In genomic region chr4:73036123-73036522, GRCh38 we compare ENCODE assay signal across 18 cellular contexts. TPM values are rescaled to one million over a fixed set of nuclear protein-coding genes. Genes with fewer than 3 reads are reported as not detected.
DNase-seq lines count a peak whose midpoint lies in the region; ATAC-seq and TF ChIP-seq lines count a peak whose summit lies in the region.
"Had no signal": no experiment of that assay in that cellular context is flagged by ENCODE, and none has a peak within 500 bp of the region (broad histone marks: within the 10 kb centered on the region; RNA-seq: fewer than 3 reads in every experiment).

No MANE protein-coding gene starts in this region.

- no peaks in the 10 kb centered on the region for H3K4me1 ChIP-seq in gastroesophageal sphincter
- H3K4me1 ChIP-seq: Peyer's patch had no signal

- no peak overlapping the region for H3K4me3 ChIP-seq in gastroesophageal sphincter
- H3K4me3 ChIP-seq: Peyer's patch had no signal

- no peaks in the 10 kb centered on the region for H3K36me3 ChIP-seq in gastroesophageal sphincter
- H3K36me3 ChIP-seq: Peyer's patch had no signal

- ATAC-seq in activated naive CD4-positive, alpha-beta T cell treated with anti-CD3 and anti-CD28 coated beads, Interleukin-2, amount 50 U/mL, for 72 hours, result peak; percentile 22 to 57
- peak; percentile 48 for ATAC-seq in GM21526 (IDR thresholded peaks at IDR 0.05; ENCODE audit: low FRiP score, unreplicated experiment)
- peak; percentile 35 for ATAC-seq in HG03442 (IDR thresholded peaks at IDR 0.05; ENCODE audit: unreplicated experiment)
- no peak for ATAC-seq in omental fat pad (ENCODE audit: low FRiP score)
- no peak for ATAC-seq in gastroesophageal sphincter
- ATAC-seq: SK-N-SH treated with all-trans-retinoic acid at 6 μM for 48 hours had no signal

- H3K36me3 Mint-ChIP-seq in activated naive CD4-positive, alpha-beta T cell treated with anti-CD3 and anti-CD28 coated beads, Interleukin-2, amount 50 U/mL, for 72 hours, result peaks cover 12 to 17% of the 10 kb centered on the region in 2 donors

- TF ChIP-seq CTCF in omental fat pad (IDR thresholded peaks at IDR 0.05) (no peak), gastroesophageal sphincter (IDR thresholded peaks at IDR 0.05) (no peak)

- peaks cover 0 to 25% (median 0%) of the 10 kb centered on the region in 3 donors for H3K9me3 ChIP-seq in gastroesophageal sphincter

- TF ChIP-seq POLR2A in gastroesophageal sphincter (IDR thresholded peaks at IDR 0.05), result no peak

- H3K27me3 ChIP-seq in gastroesophageal sphincter, result no peaks in the 10 kb centered on the region
- H3K27me3 ChIP-seq: Peyer's patch had no signal

- no peak for TF ChIP-seq EP300 in gastroesophageal sphincter (IDR thresholded peaks at IDR 0.05)

- WGBS in gastroesophageal sphincter (ENCODE audit: low coverage in 1 of 2), 2 donors, result 53 to 88% methylated on average over 1 of the region's 1 CpG

- H3K27ac ChIP-seq in gastroesophageal sphincter, result no peak overlapping the region
- H3K27ac ChIP-seq: C4-2B, Peyer's patch had no signal

- peaks cover 3 to 20% of the 10 kb centered on the region in 2 donors for H3K9me3 Mint-ChIP-seq in activated naive CD4-positive, alpha-beta T cell treated with anti-CD3 and anti-CD28 coated beads, Interleukin-2, amount 50 U/mL, for 72 hours

- no peak for DNase-seq in activated naive CD4-positive, alpha-beta T cell treated with anti-CD3 and anti-CD28 coated beads, Interleukin-2, amount 50 U/mL, for 72 hours (ENCODE audit: low spot score in 2 of 2)
- DNase-seq in activated naive CD4-positive, alpha-beta T cell treated with anti-CD3 and anti-CD28 coated beads, Interleukin-2, amount 50 U/mL, for 16 hours, result no peak
- DNase-seq in retina (no peak), amygdala (lab: John Stamatoyannopoulos, UW) (no peak), omental fat pad (ENCODE audit: low spot score) (no peak)
- DNase-seq: HFFc6, KBM-7, NCI-H1092 treated with DMSO at 0.1 percent for 48 hours, NCI-H1694, NCI-H446 treated with DMSO at 0.1 percent for 48 hours, NCI-H748 treated with DMSO at 0.1 percent for 48 hours, Peyer's patch, SHP77 had no signal

- H3K27ac Mint-ChIP-seq in activated naive CD4-positive, alpha-beta T cell treated with anti-CD3 and anti-CD28 coated beads, Interleukin-2, amount 50 U/mL, for 72 hours, result peak overlapping the region; percentile 22 to 80
- H3K27ac Mint-ChIP-seq: HFFc6 had no signal

RNA-seq across cellular contexts. Expression of gene COX18, which starts 33.4 kb away (rescaled TPM):
- 10 to 100 TPM; 25.8 to 27.8 TPM for total RNA-seq in activated naive CD4-positive, alpha-beta T cell treated with anti-CD3 and anti-CD28 coated beads, Interleukin-2, amount 50 U/mL, for 72 hours
- total RNA-seq in omental fat pad, result 10 to 100 TPM; 13.1 to 18.3 (median 15.7) TPM
- total RNA-seq in gastroesophageal sphincter, result 10 to 100 TPM; 11.6 to 24.5 (median 19.4) TPM

Comparison
In these comparisons a context has a peak if more than half of its experiments do, and no peak if none do; other contexts are left out.
1. ATAC-seq: peak in activated naive CD4-positive, alpha-beta T cell treated with anti-CD3 and anti-CD28 coated beads, Interleukin-2, amount 50 U/mL, for 72 hours (2 of 2), GM21526 (single experiment) and HG03442 (single experiment); none in omental fat pad (single experiment) and gastroesophageal sphincter (single experiment).